In the genomic region with DNA sequence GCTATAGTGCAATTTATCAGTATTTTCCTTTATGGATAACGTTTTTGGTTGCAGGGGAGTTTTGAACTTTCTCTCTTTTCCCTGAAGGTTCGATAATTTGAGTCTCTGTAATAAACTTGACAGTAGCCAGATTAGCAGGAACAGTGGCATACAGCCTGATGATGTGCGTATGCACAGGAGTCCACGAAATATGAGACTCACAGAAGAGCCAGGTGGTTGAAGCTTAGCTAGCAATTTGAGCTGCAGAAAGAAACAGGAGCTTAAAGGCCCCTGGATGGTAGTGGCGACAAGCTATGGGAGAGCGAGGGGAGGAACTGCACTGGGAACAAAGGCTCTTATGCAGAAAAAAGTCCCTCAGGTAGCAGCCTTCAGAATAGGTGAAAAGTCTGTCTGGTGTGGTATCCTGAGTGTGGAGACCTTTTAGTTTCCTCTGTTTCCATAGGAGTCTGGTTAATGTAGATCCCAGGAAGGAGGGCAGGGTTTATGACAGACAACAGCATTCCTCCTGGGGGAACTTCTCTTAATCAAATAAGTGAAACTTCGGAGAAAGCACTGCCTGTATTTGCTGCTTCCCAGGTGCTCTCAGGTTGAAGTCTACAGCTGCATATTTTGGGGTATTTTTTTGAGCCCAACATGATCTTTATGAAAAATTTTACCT, we compare ENCODE assay signal across 28 cellular contexts. TPM values are rescaled to one million over a fixed set of nuclear protein-coding genes. Genes with fewer than 3 reads are reported as not detected.
A peak's percentile ranks its signal among the peaks of the same experiment; 100 is the strongest.
DNase-seq lines count a peak whose midpoint lies in the region; ATAC-seq and TF ChIP-seq lines count a peak whose summit lies in the region.
"Had no signal": no experiment of that assay in that cellular context is flagged by ENCODE, and none has a peak within 500 bp of the region (broad histone marks: within the 10 kb centered on the region; RNA-seq: fewer than 3 reads in every experiment).

No MANE protein-coding gene starts in this region.

- no peaks in the 10 kb centered on the region for H3F3A ChIP-seq in GM23248 (ENCODE audit: insufficient read depth)

- DNase-seq in NCI-H1092 treated with DMSO at 0.1 percent for 48 hours (lab: John Stamatoyannopoulos, UW) (peak; percentile 13), NCI-H1092 (lab: John Stamatoyannopoulos, UW) (no peak), SJCRH30 (peak; percentile 20 to 66), myocyte (ENCODE audit: low read depth) (peak; percentile 56), erythroblast (lab: John Stamatoyannopoulos, UW) (no peak), GM23248 (no peak), Right ventricle myocardium inferior (ENCODE audit: missing footprints) (no peak)
- DNase-seq: activated CD4-positive, alpha-beta T cell treated with anti-CD3 and anti-CD28 coated beads for 4 hours; activated CD8-positive, alpha-beta memory T cell treated with anti-CD3 and anti-CD28 coated beads for 24 hours; activated T-cell treated with anti-CD3 and anti-CD28 coated beads for 4 hours; amniotic stem cell; Calu3; cerebellar nuclear complex; dorsolateral prefrontal cortex; EL; gastrocnemius medialis; H7; mammary epithelial cell; NCI-H187 treated with DMSO at 0.1 percent for 48 hours; NCI-H446; SIG-M5; stimulated activated CD4-positive, alpha-beta T cell treated with anti-CD3 and anti-CD28 coated beads, Interleukin-1b, Interleukin-23, amount 100 ng/mL, for 48 hours; stimulated activated naive CD4-positive, alpha-beta T cell treated with Interleukin-2 at 50 U/mL for 16 hours had no signal

- no peak for ATAC-seq in Right ventricle myocardium inferior
- ATAC-seq: A549, gastrocnemius medialis had no signal

- POLR2A ChIA-PET in HEK293 (lab: Yijun Ruan, JAX) = no interaction called here

- H3K9me3 ChIP-seq in HEK293 (ENCODE audit: control insufficient read depth, insufficient read depth, low read depth, low read length) (no peaks in the 10 kb centered on the region), SJCRH30 (replicated peaks) (no peaks in the 10 kb centered on the region), GM23248 (ENCODE audit: low read depth) (no peaks in the 10 kb centered on the region)
- H3K9me3 ChIP-seq: A549, gastrocnemius medialis, suprapubic skin had no signal

- H3K4me3 ChIP-seq in HEK293 (ENCODE audit: low read depth, low read length) (no peak overlapping the region), SJCRH30 (no peak overlapping the region), GM23248 (no peak overlapping the region)
- H3K4me3 ChIP-seq: A549, dorsolateral prefrontal cortex, gastrocnemius medialis, suprapubic skin had no signal

- H3K4me2 ChIP-seq in GM23248 (ENCODE audit: unreplicated experiment) = no peak overlapping the region
- H3K4me2 ChIP-seq: A549 had no signal

- no peak for TF ChIP-seq POLR2A in erythroblast (IDR thresholded peaks at IDR 0.05; ENCODE audit: low read length)

- no peaks in the 10 kb centered on the region for H3K27me3 ChIP-seq in SJCRH30
- no peaks in the 10 kb centered on the region for H3K27me3 ChIP-seq in GM23248 (replicated peaks; ENCODE audit: insufficient read depth)
- H3K27me3 ChIP-seq: dorsolateral prefrontal cortex, gastrocnemius medialis, suprapubic skin had no signal

- H2AFZ ChIP-seq in GM23248 = no peak overlapping the region
- H2AFZ ChIP-seq: parathyroid adenoma had no signal

- intact Hi-C loops in Right ventricle myocardium inferior (cut with DNase I) = no loop called here

- in situ Hi-C loops in GM23248 (cut with MboI) = no loop called here

- H3K79me2 ChIP-seq in GM23248 (ENCODE audit: insufficient read depth) = peaks cover 10% of the 10 kb centered on the region; the same call in 1 of the 2 replicates
- H3K79me2 ChIP-seq: parathyroid adenoma had no signal

- CTCF ChIA-PET in HEK293 (lab: Yijun Ruan, JAX) = no interaction called here

- no peak for TF ChIP-seq CTCF in HEK293 (tag by site-specific recombination; IDR thresholded peaks at IDR 0.05)

- H3K9ac ChIP-seq in GM23248 = no peak overlapping the region
- H3K9ac ChIP-seq: parathyroid adenoma had no signal

- H3K27ac ChIP-seq in HEK293 (ENCODE audit: extremely low read depth, low read depth, low read length) = no peak overlapping the region
- H3K27ac ChIP-seq in SJCRH30 = no peak overlapping the region
- H3K27ac ChIP-seq in GM23248 = no peak overlapping the region
- H3K27ac ChIP-seq: A549, dorsolateral prefrontal cortex, gastrocnemius medialis, parathyroid adenoma, suprapubic skin had no signal

- H3K9me2 ChIP-seq in GM23248 (ENCODE audit: insufficient read depth) = no peaks in the 10 kb centered on the region

- no peaks in the 10 kb centered on the region for H3K4me1 ChIP-seq in HEK293 (ENCODE audit: control insufficient read depth, insufficient read depth, low read length)
- 0 out of 2 replicates have a peak, but pooled peaks cover 7% of the 10 kb centered on the region for H3K4me1 ChIP-seq in SJCRH30
- H3K4me1 ChIP-seq in GM23248 (ENCODE audit: insufficient read depth) = no peaks in the 10 kb centered on the region
- H3K4me1 ChIP-seq: A549, gastrocnemius medialis, parathyroid adenoma, suprapubic skin had no signal

- peaks cover 3% of the 10 kb centered on the region; the same call in 1 of the 2 replicates for H4K20me1 ChIP-seq in GM23248 (ENCODE audit: insufficient read depth)

- WGBS in GM23248 (ENCODE audit: low coverage in 1 of 2, low lambda C conversion rate in 2 of 2, missing lambda C conversion rate in 2 of 2), 2 experiments = 79 to 82% methylated on average over 7 of the region's 7 CpGs

- H3K36me3 ChIP-seq in HEK293 (ENCODE audit: control insufficient read depth in 2 of 2, insufficient read depth in 1 of 2, low read length in 2 of 2) (no peaks in the 10 kb centered on the region), SJCRH30 (no peaks in the 10 kb centered on the region), GM23248 (ENCODE audit: low read depth) (no peaks in the 10 kb centered on the region)
- H3K36me3 ChIP-seq: gastrocnemius medialis, suprapubic skin had no signal

TF ChIP-seq in HEK293, 187 proteins besides CTCF, POLR2A, EP300 and RAD21:
- TF ChIP-seq SP7 (tag by site-specific recombination; IDR thresholded peaks at IDR 0.05) (no peak), ZNF23 (tag by site-specific recombination; IDR thresholded peaks at IDR 0.05; ENCODE audit: borderline replicate concordance) (no peak), SALL2 (tag by site-specific recombination; IDR thresholded peaks at IDR 0.05; ENCODE audit: borderline replicate concordance) (no peak), ZNF521 (tag by site-specific recombination; IDR thresholded peaks at IDR 0.05) (no peak), OSR2 (tag by site-specific recombination; IDR thresholded peaks at IDR 0.05) (peak; percentile 64)
TF ChIP-seq in HEK293: peak in this region for 1.

RNA-seq across cellular contexts. Expression of a gene that starts 32.7 kb away (rescaled TPM):
- 0.42 and 0.71 TPM in 2 replicates for total RNA-seq in SJCRH30 (2014; rRNA removed; shearing (Covaris generic))
- total RNA-seq in myocyte (1.4 and 2.5 TPM in 2 replicates), Right ventricle myocardium inferior (0.51 TPM)
- polyA plus RNA-seq in myocyte (2012) = 4.4 TPM
- total RNA-seq in GM23248 (2014; rRNA removed; shearing (Covaris generic)) = 4.3 and 13.3 TPM in 2 replicates
- 7.9 and 10.2 TPM in 2 replicates for polyA plus RNA-seq in GM23248 (2016; fragmentation: Nextera tagmentation; extraction: Ambion mirVana)
- total RNA-seq: activated T-helper 2 cell treated with anti-CD3 and anti-CD28 coated beads, Interferon-gamma antibody, Interleukin-2, Interleukin-4, amounts not matched to agents 10 μg/mL and 5 μg/mL and 100 μg/mL, durations not matched to agents 14 hours and 24 hours and 36 hours had no signal

RNA-seq across cellular contexts. Expression of a gene that starts 48.0 kb away (rescaled TPM):
- total RNA-seq in SJCRH30 (2014; rRNA removed; shearing (Covaris generic)) = 33.8 and 35.7 TPM in 2 replicates
- total RNA-seq in myocyte (51.7 and 62.3 TPM in 2 replicates), Right ventricle myocardium inferior (42.3 TPM)
- 22.2 TPM for polyA plus RNA-seq in myocyte (2012)
- total RNA-seq in GM23248 (2014; rRNA removed; shearing (Covaris generic)) = 49.6 and 59.8 TPM in 2 replicates
- 33.6 and 34.4 TPM in 2 replicates for polyA plus RNA-seq in GM23248 (2016; fragmentation: Nextera tagmentation; extraction: Ambion mirVana)

Comparison
In these comparisons a context has a peak if more than half of its experiments do, and no peak if none do; other contexts are left out.
1. DNase-seq: peak in NCI-H1092 treated with DMSO at 0.1 percent for 48 hours (single experiment), SJCRH30 (2 of 2) and myocyte (single experiment); none in NCI-H1092 (single experiment), erythroblast (0 of 2), GM23248 (single experiment) and Right ventricle myocardium inferior (single experiment).